Comparison of ENCODE assay signal across 14 cellular contexts in the genomic region with DNA sequence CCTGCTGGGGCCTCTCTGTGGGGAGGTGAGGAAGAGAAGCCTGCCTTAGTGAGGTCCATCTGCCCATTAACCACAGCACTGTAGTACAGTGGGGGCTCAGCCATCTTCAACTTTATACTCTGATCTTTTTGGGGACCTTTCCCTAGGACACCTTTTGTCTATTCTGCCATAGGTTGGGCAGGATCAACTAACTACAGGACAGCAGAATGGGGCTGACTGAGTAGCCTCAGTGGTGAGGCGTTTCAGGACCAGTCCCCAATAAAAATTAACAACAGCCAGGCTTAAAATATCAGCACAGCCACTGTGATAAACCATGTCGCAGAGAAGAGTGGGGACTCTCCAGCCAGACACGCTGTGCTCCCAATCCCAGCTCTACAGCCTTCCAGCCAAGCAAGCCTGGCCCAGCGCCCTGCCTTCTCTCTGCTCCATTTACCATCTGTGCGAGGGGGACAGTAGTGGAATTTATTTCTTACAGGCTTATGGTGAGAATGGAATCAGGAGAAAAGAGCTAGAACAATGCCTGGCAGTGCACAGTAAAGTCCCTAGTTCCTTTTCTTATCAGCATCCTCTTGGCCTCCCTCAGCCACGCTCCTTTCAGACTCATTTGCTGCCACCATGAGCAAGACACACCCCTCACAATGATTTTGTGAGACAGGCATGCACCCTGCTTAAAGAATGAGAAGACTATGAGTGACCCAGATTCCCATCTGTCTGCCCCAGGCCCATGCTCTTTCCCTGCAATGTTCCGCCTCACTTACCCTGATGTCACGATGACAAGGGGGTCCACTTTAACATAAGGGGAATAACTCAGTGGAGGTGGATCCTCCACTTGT.
DNase-seq lines count a peak whose midpoint lies in the region; ATAC-seq and TF ChIP-seq lines count a peak whose summit lies in the region.
"Had no signal": no experiment of that assay in that cellular context is flagged by ENCODE, and none has a peak within 500 bp of the region (broad histone marks: within the 10 kb centered on the region; RNA-seq: fewer than 3 reads in every experiment).

No MANE protein-coding gene starts in this region.

- H3K4me3 Mint-ChIP-seq in activated T-helper 2 cell treated with anti-CD3 and anti-CD28 coated beads, Interferon-gamma antibody, Interleukin-2, Interleukin-4, amounts not matched to agents 10 μg/mL and 5 μg/mL and 100 μg/mL, durations not matched to agents 14 hours and 24 hours and 36 hours (ENCODE audit: low read depth) = no peak overlapping the region
- H3K4me3 Mint-ChIP-seq: activated CD8-positive, alpha-beta T cell treated with anti-CD3 and anti-CD28 coated beads for 36 hours; activated naive CD4-positive, alpha-beta T cell treated with anti-CD3 and anti-CD28 coated beads, Interleukin-2, amount 50 U/mL, for 24 hours; CD4-positive, alpha-beta memory T cell; T-helper 2 cell treated with Interferon-gamma antibody and Interleukin-4, amounts not matched to agents 5 μg/mL and 100 μg/mL, for 36 hours had no signal

- H3K27me3 ChIP-seq in osteoblast (ENCODE audit: insufficient read depth, low read length) = no peaks in the 10 kb centered on the region
- no peaks in the 10 kb centered on the region for H3K27me3 ChIP-seq in upper lobe of right lung

- TF ChIP-seq CTCF in VCaP (conservative IDR thresholded peaks at IDR 0.05) (no peak), osteoblast (IDR thresholded peaks at IDR 0.05; ENCODE audit: extremely low read depth, low read depth, low read length) (no peak), upper lobe of right lung (IDR thresholded peaks at IDR 0.05) (no peak)

- H3K4me3 ChIP-seq in osteoblast (ENCODE audit: insufficient read depth, low read length) (no peak overlapping the region), upper lobe of right lung (no peak overlapping the region)

- H3K9me3 Mint-ChIP-seq in activated T-helper 2 cell treated with anti-CD3 and anti-CD28 coated beads, Interferon-gamma antibody, Interleukin-2, Interleukin-4, amounts not matched to agents 10 μg/mL and 5 μg/mL and 100 μg/mL, durations not matched to agents 14 hours and 24 hours and 36 hours = no peaks in the 10 kb centered on the region
- H3K9me3 Mint-ChIP-seq: activated CD8-positive, alpha-beta T cell treated with anti-CD3 and anti-CD28 coated beads for 36 hours; activated naive CD4-positive, alpha-beta T cell treated with anti-CD3 and anti-CD28 coated beads, Interleukin-2, amount 50 U/mL, for 24 hours; T-helper 2 cell treated with Interferon-gamma antibody and Interleukin-4, amounts not matched to agents 5 μg/mL and 100 μg/mL, for 36 hours had no signal

- H3K36me3 Mint-ChIP-seq in activated T-helper 2 cell treated with anti-CD3 and anti-CD28 coated beads, Interferon-gamma antibody, Interleukin-2, Interleukin-4, amounts not matched to agents 10 μg/mL and 5 μg/mL and 100 μg/mL, durations not matched to agents 14 hours and 24 hours and 36 hours (ENCODE audit: low read depth) = no peaks in the 10 kb centered on the region
- H3K36me3 Mint-ChIP-seq: CD4-positive, alpha-beta memory T cell had no signal

- no peak overlapping the region for H3K4me2 ChIP-seq in osteoblast (ENCODE audit: insufficient read depth, low read length)

- H3K36me3 ChIP-seq in osteoblast (ENCODE audit: insufficient read depth, low read length) (no peaks in the 10 kb centered on the region), upper lobe of right lung (no peaks in the 10 kb centered on the region)

- peak overlapping the region; percentile 90 for H3K27ac ChIP-seq in VCaP
- peak overlapping the region; percentile 7 for H3K27ac ChIP-seq in osteoblast (ENCODE audit: low read depth, low read length)
- no peak overlapping the region for H3K27ac ChIP-seq in upper lobe of right lung

- no peak overlapping the region for H3K27ac Mint-ChIP-seq in activated T-helper 2 cell treated with anti-CD3 and anti-CD28 coated beads, Interferon-gamma antibody, Interleukin-2, Interleukin-4, amounts not matched to agents 10 μg/mL and 5 μg/mL and 100 μg/mL, durations not matched to agents 14 hours and 24 hours and 36 hours
- H3K27ac Mint-ChIP-seq: activated CD8-positive, alpha-beta T cell treated with anti-CD3 and anti-CD28 coated beads for 36 hours; activated naive CD4-positive, alpha-beta T cell treated with anti-CD3 and anti-CD28 coated beads, Interleukin-2, amount 50 U/mL, for 24 hours; CD4-positive, alpha-beta memory T cell; T-helper 2 cell treated with Interferon-gamma antibody and Interleukin-4, amounts not matched to agents 5 μg/mL and 100 μg/mL, for 36 hours had no signal

- peaks cover 38% of the 10 kb centered on the region for H3K4me1 ChIP-seq in osteoblast (ENCODE audit: insufficient read depth, low read length)
- peaks cover 6% of the 10 kb centered on the region for H3K4me1 ChIP-seq in upper lobe of right lung

- DNase-seq in DMS 273 (lab: John Stamatoyannopoulos, UW; ENCODE audit: unreplicated experiment) (peak; percentile 78), head of caudate nucleus (peak; percentile 53 to 94 (median 86)), osteoblast (ENCODE audit: insufficient read length, low spot score, missing footprints) (peak; percentile 79), upper lobe of right lung (no peak), CD1c-positive myeloid dendritic cell (ENCODE audit: extremely low spot score) (no peak)
- no peak for DNase-seq in activated T-helper 2 cell treated with anti-CD3 and anti-CD28 coated beads, Interferon-gamma antibody, Interleukin-2, Interleukin-4, amounts not matched to agents 10 μg/mL and 5 μg/mL and 100 μg/mL, durations not matched to agents 14 hours and 24 hours and 36 hours (ENCODE audit: low spot score)
- no peak for DNase-seq in stimulated activated naive CD8-positive, alpha-beta T cell treated with anti-CD3 and anti-CD28 coated beads, Interleukin-15, Interleukin-2, amounts not matched to agents 100 U/mL and 50 U/mL, for 24 hours
- DNase-seq: activated CD8-positive, alpha-beta T cell treated with anti-CD3 and anti-CD28 coated beads for 36 hours; CD4-positive, alpha-beta memory T cell; kidney glomerular epithelial cell; stimulated activated CD4-positive, alpha-beta T cell treated with anti-CD3 and anti-CD28 coated beads, Interleukin-1b, Interleukin-23, amount 100 ng/mL, for 48 hours had no signal

- H3K27me3 Mint-ChIP-seq in activated T-helper 2 cell treated with anti-CD3 and anti-CD28 coated beads, Interferon-gamma antibody, Interleukin-2, Interleukin-4, amounts not matched to agents 10 μg/mL and 5 μg/mL and 100 μg/mL, durations not matched to agents 14 hours and 24 hours and 36 hours (ENCODE audit: low read depth) = peaks cover 44% of the 10 kb centered on the region
- H3K27me3 Mint-ChIP-seq: activated naive CD4-positive, alpha-beta T cell treated with anti-CD3 and anti-CD28 coated beads, Interleukin-2, amount 50 U/mL, for 24 hours; CD4-positive, alpha-beta memory T cell had no signal

- ATAC-seq in upper lobe of right lung = no peak
- ATAC-seq in stimulated activated naive CD8-positive, alpha-beta T cell treated with anti-CD3 and anti-CD28 coated beads, Interleukin-15, Interleukin-2, amounts not matched to agents 100 U/mL and 50 U/mL, for 24 hours = no peak
- ATAC-seq: activated CD8-positive, alpha-beta T cell treated with anti-CD3 and anti-CD28 coated beads for 36 hours had no signal

- peaks cover 7% of the 10 kb centered on the region for H3K4me1 Mint-ChIP-seq in activated T-helper 2 cell treated with anti-CD3 and anti-CD28 coated beads, Interferon-gamma antibody, Interleukin-2, Interleukin-4, amounts not matched to agents 10 μg/mL and 5 μg/mL and 100 μg/mL, durations not matched to agents 14 hours and 24 hours and 36 hours (ENCODE audit: low read depth)

- no peak overlapping the region for H2AFZ ChIP-seq in osteoblast (ENCODE audit: low read length)

- H3K79me2 ChIP-seq in osteoblast (ENCODE audit: insufficient read depth, low read length) = peaks cover 19% of the 10 kb centered on the region

- H4K20me1 ChIP-seq in osteoblast (ENCODE audit: insufficient read depth, low read length) = no peaks in the 10 kb centered on the region

- H3K9me3 ChIP-seq in osteoblast (ENCODE audit: low read depth, low read length) = no peaks in the 10 kb centered on the region
- no peaks in the 10 kb centered on the region for H3K9me3 ChIP-seq in upper lobe of right lung

- intact Hi-C loops in head of caudate nucleus (cut with DNase I) (no loop called here), upper lobe of right lung (cut with DNase I) (no loop called here)
- intact Hi-C loops in activated T-helper 2 cell treated with anti-CD3 and anti-CD28 coated beads, Interferon-gamma antibody, Interleukin-2, Interleukin-4, amounts not matched to agents 10 μg/mL and 5 μg/mL and 100 μg/mL, durations not matched to agents 14 hours and 24 hours and 36 hours (cut with micrococcal nuclease) = no loop called here

Comparison
In these comparisons a context has a peak if more than half of its experiments do, and no peak if none do; other contexts are left out.
1. DNase-seq: peak in DMS 273 (single experiment), head of caudate nucleus (42 of 42) and osteoblast (single experiment); none in upper lobe of right lung (single experiment), activated T-helper 2 cell treated with anti-CD3 and anti-CD28 coated beads, Interferon-gamma antibody, Interleukin-2, Interleukin-4, amounts not matched to agents 10 μg/mL and 5 μg/mL and 100 μg/mL, durations not matched to agents 14 hours and 24 hours and 36 hours (single experiment), stimulated activated naive CD8-positive, alpha-beta T cell treated with anti-CD3 and anti-CD28 coated beads, Interleukin-15, Interleukin-2, amounts not matched to agents 100 U/mL and 50 U/mL, for 24 hours (single experiment) and CD1c-positive myeloid dendritic cell (single experiment).